ENCODE assay signal across 8 cellular contexts in genomic region chr6:41503841-41504525, GRCh38. TPM values are rescaled to one million over a fixed set of nuclear protein-coding genes. Genes with fewer than 3 reads are reported as not detected.
DNase-seq lines count a peak whose midpoint lies in the region; ATAC-seq and TF ChIP-seq lines count a peak whose summit lies in the region.

No MANE protein-coding gene starts in this region.

- DNase-seq in GM10248 (ENCODE audit: extremely low spot score) (peak; percentile 63), IMR-90 (peak; percentile 73), NCI-H2196 (lab: John Stamatoyannopoulos, UW; ENCODE audit: unreplicated experiment) (no peak), SW480 (ENCODE audit: low spot score) (no peak), HPDE6-E6E7 (ENCODE audit: extremely low spot score) (no peak), GF-D8 (lab: John Stamatoyannopoulos, UW) (no peak)

- TF ChIP-seq CTCF in GM10248 (IDR thresholded peaks at IDR 0.05; ENCODE audit: control extremely low read depth, extremely low read depth, low read depth, missing control alignments) (no peak), IMR-90 (conservative IDR thresholded peaks at IDR 0.05; ENCODE audit: low read depth, low read length) (no peak)

- peak overlapping the region; percentile 83; the same call in 1 of the 3 replicates for H2BK15ac ChIP-seq in IMR-90 (ENCODE audit: low read depth, low read length)

- dilution Hi-C loops in IMR-90 (cut with HindIII; ENCODE audit: low sequenced_read_pairs, unreplicated experiment), result no loop called here

- no peak overlapping the region for H3K9ac ChIP-seq in IMR-90 (ENCODE audit: low read depth, low read length)
- H3K9ac ChIP-seq in duodenal mucosa (ENCODE audit: low read depth in 1 of 2, low read length in 2 of 2), result no peak overlapping the region
- H3K9ac ChIP-seq in mucosa of rectum (ENCODE audit: low read depth in 1 of 2, low read length in 2 of 2), result peak overlapping the region; percentile 16 to 41

- H3K27me3 ChIP-seq in IMR-90 (ENCODE audit: control insufficient read depth, insufficient read depth, low read length) (peaks cover 17% of the 10 kb centered on the region; the same call in 1 of the 2 replicates), duodenal mucosa (ENCODE audit: control insufficient read depth in 1 of 2, insufficient read depth in 2 of 2, low read length in 2 of 2) (peaks cover 13 to 15% of the 10 kb centered on the region in 2 donors), mucosa of rectum (ENCODE audit: control insufficient read depth in 2 of 2, insufficient read depth in 2 of 2, low read length in 2 of 2) (peaks cover 5 to 18% of the 10 kb centered on the region in 2 donors)

- CTCF ChIA-PET in GM10248 (lab: Yijun Ruan, JAX), result no interaction called here
- CTCF ChIA-PET in IMR-90 (lab: Yijun Ruan, JAX), result no interaction called here

- no peak overlapping the region for H3K56ac ChIP-seq in IMR-90 (ENCODE audit: extremely low read depth, insufficient read depth, low read length)

- H2BK20ac ChIP-seq in IMR-90 (ENCODE audit: low read depth, low read length), result peak overlapping the region; percentile 64

- peak overlapping the region; percentile 81 for H2AFZ ChIP-seq in IMR-90 (replicated peaks; ENCODE audit: low read length, poor library complexity)

- TF ChIP-seq RAD21 in IMR-90 (IDR thresholded peaks at IDR 0.05; ENCODE audit: low read length), result no peak

- H3K14ac ChIP-seq in IMR-90 (replicated peaks; ENCODE audit: low read depth, low read length), result 0 out of 2 replicates have a peak overlapping the region, but pooled peaks have one; percentile 23

- H2AK9ac ChIP-seq in IMR-90 (replicated peaks; ENCODE audit: low read depth, low read length, poor library complexity), result peak overlapping the region; percentile 73

- H4K5ac ChIP-seq in IMR-90 (ENCODE audit: low read depth, low read length), result no peak overlapping the region

- POLR2A ChIA-PET in GM10248 (lab: Yijun Ruan, JAX), result no interaction called here
- POLR2A ChIA-PET in IMR-90 (lab: Charles Lee; ENCODE audit: unreplicated experiment), result interaction anchor here (0.6 kb wide), 1 partner anchor 83 kb away, joined by 8 read pairs; no protein-coding TSS in a partner anchor

- H3K4me2 ChIP-seq in IMR-90 (ENCODE audit: low read depth, low read length), result peak overlapping the region; percentile 65; the same call in 1 of the 2 replicates

- no peak overlapping the region for H3K18ac ChIP-seq in IMR-90 (ENCODE audit: low read depth, low read length)

- TF ChIP-seq POLR2A in IMR-90 (IDR thresholded peaks at IDR 0.05; ENCODE audit: low read depth, low read length), result no peak

- ATAC-seq in IMR-90 (ENCODE audit: low read depth), result peak; percentile 63

- H2BK120ac ChIP-seq in IMR-90 (ENCODE audit: low read depth, low read length), result peak overlapping the region; percentile 83

- H3K4me1 ChIP-seq in IMR-90 (ENCODE audit: control insufficient read depth, insufficient read depth, low read length) (peaks cover 6% of the 10 kb centered on the region), duodenal mucosa (ENCODE audit: control insufficient read depth in 1 of 2, insufficient read depth in 2 of 2, low read length in 2 of 2) (peaks cover 13 to 17% of the 10 kb centered on the region in 2 donors), mucosa of rectum (ENCODE audit: control insufficient read depth in 2 of 2, insufficient read depth in 2 of 2, low read length in 2 of 2) (peaks cover 15 to 16% of the 10 kb centered on the region in 2 donors)

- no TSS peak for BruUV-seq in IMR-90 (replicated peaks; lab: Mats Ljungman, UMichigan)

- 0 out of 2 replicates have a peak, but pooled peaks cover 5% of the 10 kb centered on the region for H4K20me1 ChIP-seq in IMR-90 (ENCODE audit: insufficient read depth, low read length)

- in situ Hi-C loops in IMR-90 (cut with MboI; ENCODE audit: low sequenced_read_pairs), result no loop called here

- no peaks in the 10 kb centered on the region for H3K79me1 ChIP-seq in IMR-90 (ENCODE audit: low read depth in 1 of 2, low read length in 2 of 2)

- peak overlapping the region; percentile 55 for H3K4ac ChIP-seq in IMR-90 (ENCODE audit: low read depth, low read length)

- H3K36me3 ChIP-seq in IMR-90 (ENCODE audit: control insufficient read depth, insufficient read depth, low read length), result no peaks in the 10 kb centered on the region
- no peaks in the 10 kb centered on the region for H3K36me3 ChIP-seq in duodenal mucosa (ENCODE audit: control insufficient read depth in 1 of 2, insufficient read depth in 2 of 2, low read length in 2 of 2)
- no peaks in the 10 kb centered on the region for H3K36me3 ChIP-seq in mucosa of rectum (ENCODE audit: control insufficient read depth in 2 of 2, insufficient read depth in 2 of 2, low read length in 2 of 2)

- WGBS in IMR-90 (ENCODE audit: extremely low coverage in 2 of 2, insufficient read length in 1 of 2), 2 experiments, result no CpG with 5 or more reads among the region's 55 CpGs

- peak overlapping the region; percentile 74; the same call in 1 of the 2 replicates for H3K23ac ChIP-seq in IMR-90 (ENCODE audit: low read depth, low read length)

- H3K9me3 ChIP-seq in IMR-90 (ENCODE audit: control insufficient read depth, insufficient read depth, low read length) (no peaks in the 10 kb centered on the region), duodenal mucosa (ENCODE audit: control insufficient read depth in 1 of 2, low read length in 2 of 2) (no peaks in the 10 kb centered on the region), mucosa of rectum (ENCODE audit: control insufficient read depth in 2 of 2, low read length in 2 of 2) (no peaks in the 10 kb centered on the region)

- H4K8ac ChIP-seq in IMR-90 (ENCODE audit: low read depth in 2 of 2, low read length in 2 of 2), result peak overlapping the region; percentile 46 to 76; a peak in 2 of 4 replicates

- H3K4me3 ChIP-seq in IMR-90 (ENCODE audit: insufficient read depth, low read depth, low read length), result peak overlapping the region; percentile 17
- H3K4me3 ChIP-seq in duodenal mucosa (ENCODE audit: low read depth in 1 of 2, low read length in 2 of 2), result peak overlapping the region; percentile 53
- peak overlapping the region; percentile 12 to 46 for H3K4me3 ChIP-seq in mucosa of rectum (ENCODE audit: low read length in 2 of 2)

- H4K91ac ChIP-seq in IMR-90 (ENCODE audit: insufficient read depth, low read depth, low read length), result peak overlapping the region; percentile 85

- H2AK5ac ChIP-seq in IMR-90 (ENCODE audit: low read depth, low read length), result no peak overlapping the region

- H3K27ac ChIP-seq in IMR-90 (ENCODE audit: insufficient read depth, low read length), result no peak overlapping the region; the same call in 1 of the 2 replicates
- no peak overlapping the region for H3K27ac ChIP-seq in duodenal mucosa (ENCODE audit: low read depth, low read length)
- peak overlapping the region in 1 of 2 donors; percentile 16 for H3K27ac ChIP-seq in mucosa of rectum (ENCODE audit: low read depth in 2 of 2, low read length in 2 of 2)

- peak overlapping the region; percentile 48 for H2BK5ac ChIP-seq in IMR-90 (ENCODE audit: low read depth, low read length, poor library complexity, severe bottlenecking)

- no peaks in the 10 kb centered on the region for H3K9me1 ChIP-seq in IMR-90 (ENCODE audit: insufficient read depth, low read length)

- intact Hi-C loops in IMR-90 (cut with micrococcal nuclease), result no loop called here

TF ChIP-seq in IMR-90, 13 proteins besides CTCF, POLR2A, EP300 and RAD21:
- no peak for TF ChIP-seq RFX5 (IDR thresholded peaks at IDR 0.05; ENCODE audit: low read depth, low read length)
- TF ChIP-seq MAZ (IDR thresholded peaks at IDR 0.05; ENCODE audit: borderline replicate concordance, low read depth, low read length), result peak; percentile 70
TF ChIP-seq in IMR-90: peak in this region for 1.

RNA-seq across cellular contexts. Expression of gene FOXP4, which starts 42.2 kb away (rescaled TPM):
- total RNA-seq in IMR-90 (2012; rRNA removed), result 0.72 and 0.83 TPM in 2 replicates
- 9.5 and 10.4 TPM in 2 replicates for polyA plus RNA-seq in IMR-90 (2012; rRNA removed)
- 6.0 and 13.9 TPM in 2 replicates for polyA plus RNA-seq in IMR-90 (2012; cell fraction: cytosol; rRNA removed)
- 9.7 and 21.6 TPM in 2 replicates for polyA plus RNA-seq in IMR-90 (2012; cell fraction: nucleus; rRNA removed; ENCODE audit: low replicate concordance)

Comparison
In these comparisons a context has a peak if more than half of its experiments do, and no peak if none do; other contexts are left out.
1. DNase-seq: peak in GM10248 (single experiment) and IMR-90 (single experiment); none in NCI-H2196 (single experiment), SW480 (single experiment), HPDE6-E6E7 (single experiment) and GF-D8 (single experiment).
2. H3K9ac ChIP-seq: peak in mucosa of rectum (2 of 2); none in IMR-90 (single experiment) and duodenal mucosa (0 of 2).
3. Peak in every context shown above with its lines, with median percentiles within 50 percentile points of each other: H3K4me3 ChIP-seq.